21 cellular contexts compared by ENCODE assay signal in genomic region chr2:160533482-160533881, GRCh38. TPM values are rescaled to one million over a fixed set of nuclear protein-coding genes. Genes with fewer than 3 reads are reported as not detected.
DNase-seq lines count a peak whose midpoint lies in the region; ATAC-seq and TF ChIP-seq lines count a peak whose summit lies in the region.
"Had no signal": no experiment of that assay in that cellular context is flagged by ENCODE, and none has a peak within 500 bp of the region (broad histone marks: within the 10 kb centered on the region; RNA-seq: fewer than 3 reads in every experiment).

No MANE protein-coding gene starts in this region.

- ATAC-seq in left cardiac atrium (peak; percentile 60 to 86), mucosa of descending colon (no peak), left colon (no peak), GM18909 (IDR thresholded peaks at IDR 0.05; ENCODE audit: poor library complexity, unreplicated experiment) (no peak)
- ATAC-seq: activated CD8-positive, alpha-beta T cell treated with anti-CD3 and anti-CD28 coated beads, Interleukin-2, amount 10 ng/mL, durations not matched to agents 7 days and 5 days; natural killer cell; pancreas; stimulated activated naive B cell treated with anti-CD40 and anti-IgM and Interleukin-4, amounts not matched to agents 10 μg/mL and 1 μg/mL and 100 μg/mL, for 72 hours; T-helper 17 cell had no signal

- H3K4me3 ChIP-seq in AG10803 (ENCODE audit: low read length): no peak overlapping the region
- H3K4me3 ChIP-seq in osteoblast (ENCODE audit: insufficient read depth, low read length): no peak overlapping the region
- H3K4me3 ChIP-seq in mucosa of descending colon: no peak overlapping the region
- H3K4me3 ChIP-seq: pancreas had no signal

- intact Hi-C loops in left cardiac atrium (cut with DNase I): no loop called here
- intact Hi-C loops in mucosa of descending colon (cut with DNase I, micrococcal nuclease): no loop called here
- intact Hi-C loops in left colon (cut with DNase I, micrococcal nuclease): no loop called here

- H3K27me3 ChIP-seq in osteoblast (ENCODE audit: insufficient read depth, low read length): no peaks in the 10 kb centered on the region

- peak; percentile 4 for DNase-seq in AG10803 (ENCODE audit: low read depth)
- peak; percentile 44 for DNase-seq in NCI-H2227 (lab: John Stamatoyannopoulos, UW; ENCODE audit: unreplicated experiment)
- DNase-seq in left cardiac atrium: no peak
- DNase-seq in osteoblast (ENCODE audit: insufficient read length, low spot score, missing footprints): no peak
- no peak for DNase-seq in NOMO-1 (lab: John Stamatoyannopoulos, UW; ENCODE audit: unreplicated experiment in 2 of 2)
- no peak for DNase-seq in mucosa of descending colon
- no peak for DNase-seq in left colon
- DNase-seq: activated CD8-positive, alpha-beta T cell treated with anti-CD3 and anti-CD28 coated beads, Interleukin-2, amount 10 ng/mL, durations not matched to agents 7 days and 5 days; activated effector memory CD4-positive, alpha-beta T cell treated with Interleukin-2 at 50 U/mL for 16 hours; activated naive CD8-positive, alpha-beta T cell treated with anti-CD3 and anti-CD28 coated beads for 36 hours; activated T-cell treated with anti-CD3 and anti-CD28 coated beads for 4 hours; glutamatergic neuron; KBM-7; MM.1S; natural killer cell; NCI-H1417; pancreas; stimulated activated CD4-positive, alpha-beta T cell treated with anti-CD3 and anti-CD28 coated beads, Interleukin-2, amount 100 ng/mL, for 24 hours; stimulated activated naive B cell treated with anti-CD40 and anti-IgM and Interleukin-4, amounts not matched to agents 10 μg/mL and 1 μg/mL and 100 μg/mL, for 72 hours; T-helper 17 cell had no signal

- no peaks in the 10 kb centered on the region for H3K36me3 ChIP-seq in osteoblast (ENCODE audit: insufficient read depth, low read length)
- H3K36me3 ChIP-seq in mucosa of descending colon (ENCODE audit: low read depth): no peaks in the 10 kb centered on the region
- H3K36me3 ChIP-seq: pancreas had no signal

- no peaks in the 10 kb centered on the region for H3K79me2 ChIP-seq in osteoblast (ENCODE audit: insufficient read depth, low read length)

- no peaks in the 10 kb centered on the region for H4K20me1 ChIP-seq in osteoblast (ENCODE audit: insufficient read depth, low read length)

- peak overlapping the region; percentile 59 for H2AFZ ChIP-seq in osteoblast (ENCODE audit: low read length)

- no peaks in the 10 kb centered on the region for H3K9me3 ChIP-seq in osteoblast (ENCODE audit: low read depth, low read length)
- no peaks in the 10 kb centered on the region for H3K9me3 ChIP-seq in mucosa of descending colon
- H3K9me3 ChIP-seq: pancreas had no signal

- peaks cover 20% of the 10 kb centered on the region for H3K4me1 ChIP-seq in osteoblast (ENCODE audit: insufficient read depth, low read length)
- no peaks in the 10 kb centered on the region for H3K4me1 ChIP-seq in mucosa of descending colon (ENCODE audit: low read depth)
- H3K4me1 ChIP-seq: pancreas had no signal

- H3K27ac ChIP-seq in osteoblast (ENCODE audit: low read depth, low read length): peak overlapping the region; percentile 16
- H3K27ac ChIP-seq: pancreas had no signal

- TF ChIP-seq CTCF in AG10803 (conservative IDR thresholded peaks at IDR 0.05; ENCODE audit: low read length) (no peak), osteoblast (IDR thresholded peaks at IDR 0.05; ENCODE audit: extremely low read depth, low read depth, low read length) (no peak), mucosa of descending colon (IDR thresholded peaks at IDR 0.05) (no peak)

- H3K4me2 ChIP-seq in osteoblast (ENCODE audit: insufficient read depth, low read length): peak overlapping the region; percentile 44

RNA-seq across cellular contexts. Expression of gene RBMS1, which starts 39.9 kb away (rescaled TPM):
- 10 to 100 TPM; 56.8 to 74.8 TPM for total RNA-seq in left cardiac atrium
- 102 and 111 TPM in 2 replicates for total RNA-seq in osteoblast
- 10 to 100 TPM in 2 of 3 donors, 1 to 10 TPM in 1; 9.7 to 58.3 (median 21.6) TPM for total RNA-seq in mucosa of descending colon
- 10 to 100 TPM in 1 of 2 donors, 1 to 10 TPM in 1; 7.5 to 18.6 TPM for total RNA-seq in left colon

Comparison
In these comparisons a context has a peak if more than half of its experiments do, and no peak if none do; other contexts are left out.
1. DNase-seq: peak in AG10803 (single experiment) and NCI-H2227 (single experiment); none in left cardiac atrium (single experiment), osteoblast (single experiment), NOMO-1 (0 of 2), mucosa of descending colon (0 of 3) and left colon (0 of 2).
2. ATAC-seq: peak in left cardiac atrium (2 of 2); none in mucosa of descending colon (single experiment), left colon (single experiment) and GM18909 (single experiment).